15 cellular contexts compared by ENCODE assay signal in the genomic region with DNA sequence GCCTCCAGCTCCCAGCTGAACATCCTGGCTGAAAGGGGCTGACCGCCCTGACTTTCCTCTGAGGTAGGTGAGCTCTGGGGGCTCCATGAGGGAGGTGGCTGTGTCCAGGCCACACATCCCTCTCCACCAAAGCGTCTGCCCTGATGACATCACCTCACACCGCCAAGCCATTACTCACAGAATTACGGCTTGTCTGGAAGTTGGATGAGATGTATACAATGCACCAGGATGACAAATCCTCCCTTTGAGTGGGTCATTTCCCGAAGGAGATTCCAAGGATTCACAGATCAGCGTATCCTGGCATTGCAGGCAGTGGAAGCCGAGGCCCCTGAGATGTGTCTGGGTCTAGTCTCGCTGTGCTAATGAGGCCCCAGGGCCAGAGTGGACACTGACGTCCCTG.
"Had no signal": no experiment of that assay in that cellular context is flagged by ENCODE, and none has a peak within 500 bp of the region (broad histone marks: within the 10 kb centered on the region; RNA-seq: fewer than 3 reads in every experiment).

No MANE protein-coding gene starts in this region.

- DNase-seq: activated naive CD4-positive, alpha-beta T cell treated with anti-CD3 and anti-CD28 coated beads for 36 hours; caudate nucleus; foreskin fibroblast; head of caudate nucleus; immature natural killer cell; left colon; ovary; stimulated activated CD4-positive, alpha-beta T cell treated with anti-CD3 and anti-CD28 coated beads, Interleukin-15, amount 100 ng/mL, for 24 hours; stimulated activated CD4-positive, alpha-beta T cell treated with anti-CD3 and anti-CD28 coated beads, Interleukin-4, amount 100 ng/mL, for 1 hour; stimulated activated naive CD4-positive, alpha-beta T cell; T-helper 1 cell; T1000 had no signal

- H3K4me3 ChIP-seq: lung, ovary, tibial nerve had no signal

- H3K36me3 ChIP-seq: ovary, tibial nerve had no signal

- H3K4me1 ChIP-seq: tibial nerve had no signal

- H3K27me3 ChIP-seq: ovary, tibial nerve had no signal

- ATAC-seq: activated CD4-positive, CD25-positive, alpha-beta regulatory T cell treated with anti-CD3 and anti-CD28 coated beads, Interleukin-2, amount 50 U/mL, for 24 hours; left colon had no signal

- H3K9me3 ChIP-seq: ovary, tibial nerve had no signal

- H3K27ac ChIP-seq: ovary, tibial nerve had no signal
